ENCODE assay signal across 1 cellular context in genomic region chr3:155101398-155101797, GRCh38.
TF ChIP-seq lines count a peak whose summit lies in the region.

No MANE protein-coding gene starts in this region.

TF ChIP-seq in HepG2, 621 proteins besides CTCF, POLR2A, EP300 and RAD21 (continued from another document):
- TF ChIP-seq GMEB2 (CRISPR knock-in tag; IDR thresholded peaks at IDR 0.05; ENCODE audit: low read depth), result no peak
- no peak for TF ChIP-seq CENPT (CRISPR knock-in tag; IDR thresholded peaks at IDR 0.05; ENCODE audit: low read depth)
- TF ChIP-seq RBAK (CRISPR knock-in tag; IDR thresholded peaks at IDR 0.05), result no peak
- TF ChIP-seq ZNF24 (IDR thresholded peaks at IDR 0.05), result no peak
- no peak for TF ChIP-seq PHF5A (CRISPR knock-in tag; IDR thresholded peaks at IDR 0.05; ENCODE audit: low read depth, unreplicated experiment)
- TF ChIP-seq DZIP1 (CRISPR knock-in tag; IDR thresholded peaks at IDR 0.05), result no peak
